3 cellular contexts compared by ENCODE assay signal in the genomic region with DNA sequence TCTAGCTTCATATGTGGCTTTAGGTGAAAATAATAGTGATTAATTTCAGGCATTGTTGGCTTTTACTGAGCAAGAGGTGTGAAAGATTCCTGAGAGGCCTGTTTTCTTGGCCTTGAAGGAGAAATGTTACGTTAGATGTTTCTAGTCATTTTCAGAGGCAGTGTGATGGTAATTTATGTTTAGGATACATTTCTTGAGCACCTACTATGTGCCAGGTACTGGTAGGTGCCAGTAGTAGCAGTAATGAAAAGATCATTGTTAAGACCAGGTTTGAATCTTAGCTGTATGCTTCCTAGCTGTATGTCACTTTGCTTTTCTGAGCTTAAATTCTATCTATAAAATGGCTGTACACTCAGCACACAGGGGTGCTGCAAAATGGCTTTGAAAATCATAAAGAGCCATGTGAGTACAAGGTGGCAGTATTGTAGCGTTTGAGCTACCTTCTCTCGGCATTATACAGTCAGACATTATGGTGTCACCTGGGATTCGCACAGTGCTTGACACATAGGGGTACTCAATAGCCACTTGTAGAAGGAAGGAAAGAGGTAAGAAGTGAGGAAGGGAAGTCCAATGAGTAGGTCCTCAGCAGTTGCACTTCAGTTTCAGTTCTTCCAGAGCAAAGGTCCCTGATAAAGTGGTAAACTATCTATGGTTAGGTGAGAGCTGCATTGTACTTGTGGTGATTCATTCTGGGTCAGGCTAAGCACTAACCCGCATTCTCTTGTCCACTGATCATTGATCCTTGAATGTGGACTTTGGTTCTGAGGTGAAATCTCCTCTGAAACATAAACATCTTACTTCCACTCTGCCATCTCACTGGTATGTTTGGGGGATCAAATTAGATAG.
TF ChIP-seq lines count a peak whose summit lies in the region.

No MANE protein-coding gene starts in this region.

TF ChIP-seq in IMR-90, 13 proteins besides CTCF, POLR2A, EP300 and RAD21:
- no peak for TF ChIP-seq FOS (IDR thresholded peaks at IDR 0.05; ENCODE audit: low read depth, low read length)
- no peak for TF ChIP-seq BHLHE40 (IDR thresholded peaks at IDR 0.05; ENCODE audit: low read depth, low read length)
- TF ChIP-seq, protein P1, sequence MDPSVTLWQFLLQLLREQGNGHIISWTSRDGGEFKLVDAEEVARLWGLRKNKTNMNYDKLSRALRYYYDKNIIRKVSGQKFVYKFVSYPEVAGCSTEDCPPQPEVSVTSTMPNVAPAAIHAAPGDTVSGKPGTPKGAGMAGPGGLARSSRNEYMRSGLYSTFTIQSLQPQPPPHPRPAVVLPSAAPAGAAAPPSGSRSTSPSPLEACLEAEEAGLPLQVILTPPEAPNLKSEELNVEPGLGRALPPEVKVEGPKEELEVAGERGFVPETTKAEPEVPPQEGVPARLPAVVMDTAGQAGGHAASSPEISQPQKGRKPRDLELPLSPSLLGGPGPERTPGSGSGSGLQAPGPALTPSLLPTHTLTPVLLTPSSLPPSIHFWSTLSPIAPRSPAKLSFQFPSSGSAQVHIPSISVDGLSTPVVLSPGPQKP (IDR thresholded peaks at IDR 0.05; ENCODE audit: borderline replicate concordance, low read depth, low read length) = no peak
- TF ChIP-seq CHD1 (IDR thresholded peaks at IDR 0.05; ENCODE audit: low read depth, low read length) = no peak
- TF ChIP-seq SMC3 (IDR thresholded peaks at IDR 0.05; ENCODE audit: low read depth, low read length) = no peak
- TF ChIP-seq NFE2L2 (IDR thresholded peaks at IDR 0.05; ENCODE audit: low read depth, low read length) = no peak
- no peak for TF ChIP-seq MAZ (IDR thresholded peaks at IDR 0.05; ENCODE audit: borderline replicate concordance, low read depth, low read length)
- TF ChIP-seq MAFK (IDR thresholded peaks at IDR 0.05; ENCODE audit: low read depth, low read length) = no peak
- no peak for TF ChIP-seq MXI1 (IDR thresholded peaks at IDR 0.05; ENCODE audit: borderline replicate concordance, low read depth, low read length)
- no peak for TF ChIP-seq RCOR1 (IDR thresholded peaks at IDR 0.05; ENCODE audit: insufficient replicate concordance, low read length)
- no peak for TF ChIP-seq CEBPB (IDR thresholded peaks at IDR 0.05; ENCODE audit: low read depth, low read length)
- TF ChIP-seq, protein P2, sequence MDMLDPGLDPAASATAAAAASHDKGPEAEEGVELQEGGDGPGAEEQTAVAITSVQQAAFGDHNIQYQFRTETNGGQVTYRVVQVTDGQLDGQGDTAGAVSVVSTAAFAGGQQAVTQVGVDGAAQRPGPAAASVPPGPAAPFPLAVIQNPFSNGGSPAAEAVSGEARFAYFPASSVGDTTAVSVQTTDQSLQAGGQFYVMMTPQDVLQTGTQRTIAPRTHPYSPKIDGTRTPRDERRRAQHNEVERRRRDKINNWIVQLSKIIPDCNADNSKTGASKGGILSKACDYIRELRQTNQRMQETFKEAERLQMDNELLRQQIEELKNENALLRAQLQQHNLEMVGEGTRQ (IDR thresholded peaks at IDR 0.05; ENCODE audit: low read depth, low read length) = no peak
- no peak for TF ChIP-seq RFX5 (IDR thresholded peaks at IDR 0.05; ENCODE audit: low read depth, low read length)

TF ChIP-seq in K562, 482 proteins besides CTCF, POLR2A, EP300 and RAD21:
- TF ChIP-seq NBN (IDR thresholded peaks at IDR 0.05; ENCODE audit: low read depth) (no peak), ASH1L (IDR thresholded peaks at IDR 0.05; ENCODE audit: borderline replicate concordance, low read depth, partially characterized antibody) (no peak), ZNF133 (CRISPR knock-in tag; IDR thresholded peaks at IDR 0.05) (no peak), HDAC3 (IDR thresholded peaks at IDR 0.05; ENCODE audit: borderline replicate concordance, partially characterized antibody) (no peak), ZKSCAN1 (IDR thresholded peaks at IDR 0.05; ENCODE audit: low read depth, low read length) (peak; percentile 66)
- TF ChIP-seq, protein P3, sequence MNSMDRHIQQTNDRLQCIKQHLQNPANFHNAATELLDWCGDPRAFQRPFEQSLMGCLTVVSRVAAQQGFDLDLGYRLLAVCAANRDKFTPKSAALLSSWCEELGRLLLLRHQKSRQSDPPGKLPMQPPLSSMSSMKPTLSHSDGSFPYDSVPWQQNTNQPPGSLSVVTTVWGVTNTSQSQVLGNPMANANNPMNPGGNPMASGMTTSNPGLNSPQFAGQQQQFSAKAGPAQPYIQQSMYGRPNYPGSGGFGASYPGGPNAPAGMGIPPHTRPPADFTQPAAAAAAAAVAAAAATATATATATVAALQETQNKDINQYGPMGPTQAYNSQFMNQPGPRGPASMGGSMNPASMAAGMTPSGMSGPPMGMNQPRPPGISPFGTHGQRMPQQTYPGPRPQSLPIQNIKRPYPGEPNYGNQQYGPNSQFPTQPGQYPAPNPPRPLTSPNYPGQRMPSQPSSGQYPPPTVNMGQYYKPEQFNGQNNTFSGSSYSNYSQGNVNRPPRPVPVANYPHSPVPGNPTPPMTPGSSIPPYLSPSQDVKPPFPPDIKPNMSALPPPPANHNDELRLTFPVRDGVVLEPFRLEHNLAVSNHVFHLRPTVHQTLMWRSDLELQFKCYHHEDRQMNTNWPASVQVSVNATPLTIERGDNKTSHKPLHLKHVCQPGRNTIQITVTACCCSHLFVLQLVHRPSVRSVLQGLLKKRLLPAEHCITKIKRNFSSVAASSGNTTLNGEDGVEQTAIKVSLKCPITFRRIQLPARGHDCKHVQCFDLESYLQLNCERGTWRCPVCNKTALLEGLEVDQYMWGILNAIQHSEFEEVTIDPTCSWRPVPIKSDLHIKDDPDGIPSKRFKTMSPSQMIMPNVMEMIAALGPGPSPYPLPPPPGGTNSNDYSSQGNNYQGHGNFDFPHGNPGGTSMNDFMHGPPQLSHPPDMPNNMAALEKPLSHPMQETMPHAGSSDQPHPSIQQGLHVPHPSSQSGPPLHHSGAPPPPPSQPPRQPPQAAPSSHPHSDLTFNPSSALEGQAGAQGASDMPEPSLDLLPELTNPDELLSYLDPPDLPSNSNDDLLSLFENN (IDR thresholded peaks at IDR 0.05; ENCODE audit: low read depth in 2 of 2, low read length in 2 of 2) = no peak
- TF ChIP-seq, protein P4, sequence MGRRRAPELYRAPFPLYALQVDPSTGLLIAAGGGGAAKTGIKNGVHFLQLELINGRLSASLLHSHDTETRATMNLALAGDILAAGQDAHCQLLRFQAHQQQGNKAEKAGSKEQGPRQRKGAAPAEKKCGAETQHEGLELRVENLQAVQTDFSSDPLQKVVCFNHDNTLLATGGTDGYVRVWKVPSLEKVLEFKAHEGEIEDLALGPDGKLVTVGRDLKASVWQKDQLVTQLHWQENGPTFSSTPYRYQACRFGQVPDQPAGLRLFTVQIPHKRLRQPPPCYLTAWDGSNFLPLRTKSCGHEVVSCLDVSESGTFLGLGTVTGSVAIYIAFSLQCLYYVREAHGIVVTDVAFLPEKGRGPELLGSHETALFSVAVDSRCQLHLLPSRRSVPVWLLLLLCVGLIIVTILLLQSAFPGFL (CRISPR knock-in tag; IDR thresholded peaks at IDR 0.05) = no peak

TF ChIP-seq in liver, 16 proteins besides CTCF, POLR2A, EP300 and RAD21:
- TF ChIP-seq, protein P5, sequence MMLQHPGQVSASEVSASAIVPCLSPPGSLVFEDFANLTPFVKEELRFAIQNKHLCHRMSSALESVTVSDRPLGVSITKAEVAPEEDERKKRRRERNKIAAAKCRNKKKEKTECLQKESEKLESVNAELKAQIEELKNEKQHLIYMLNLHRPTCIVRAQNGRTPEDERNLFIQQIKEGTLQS (IDR thresholded peaks at IDR 0.05) = no peak
- peak; percentile 41 for TF ChIP-seq HNF4G (IDR thresholded peaks at IDR 0.05)
- peak in 1 of 2 donors; percentile 35 for TF ChIP-seq RXRA (IDR thresholded peaks at IDR 0.05)
- TF ChIP-seq JUND (IDR thresholded peaks at IDR 0.05) = peak in 1 of 2 donors; percentile 48
- TF ChIP-seq HNF4A (conservative IDR thresholded peaks at IDR 0.05) = peak; percentile 60 to 65
